Comparison of ENCODE assay signal across 24 cellular contexts in genomic region chr10:89185658-89186057, GRCh38. TPM values are rescaled to one million over a fixed set of nuclear protein-coding genes. Genes with fewer than 3 reads are reported as not detected.
"Had no signal": no experiment of that assay in that cellular context is flagged by ENCODE, and none has a peak within 500 bp of the region (broad histone marks: within the 10 kb centered on the region; RNA-seq: fewer than 3 reads in every experiment).

No MANE protein-coding gene starts in this region.

- H3K36me3 Mint-ChIP-seq: activated CD4-positive, alpha-beta memory T cell treated with anti-CD3 and anti-CD28 coated beads for 36 hours; activated naive CD8-positive, alpha-beta T cell; naive thymus-derived CD4-positive, alpha-beta T cell; neural progenitor cell had no signal

- H3K4me1 Mint-ChIP-seq: naive thymus-derived CD4-positive, alpha-beta T cell; neural progenitor cell had no signal

- H3K9me3 Mint-ChIP-seq: activated B cell treated with CpG ODN at 0.5 μM for 24 hours; dendritic cell treated with granulocyte-macrophage colony-stimulating factor and Interleukin-4, amounts not matched to agents 40 ng/mL and 50 ng/mL, for 4 days; neural progenitor cell had no signal

- H3K27me3 ChIP-seq: cardiac muscle cell, neural progenitor cell, tibial artery had no signal

- H3K9ac ChIP-seq: neural progenitor cell had no signal

- H3K4me2 ChIP-seq: neural progenitor cell had no signal

- ATAC-seq: foreskin keratinocyte; left ventricle myocardium superior; naive thymus-derived CD4-positive, alpha-beta T cell; stimulated activated naive CD8-positive, alpha-beta T cell treated with anti-CD3 and anti-CD28 coated beads, Interleukin-15, Interleukin-2, amounts not matched to agents 100 U/mL and 50 U/mL, for 24 hours had no signal

- H3K4me3 Mint-ChIP-seq: activated B cell treated with CpG ODN at 0.5 μM for 24 hours; activated CD4-positive, alpha-beta memory T cell treated with anti-CD3 and anti-CD28 coated beads for 36 hours; activated naive CD8-positive, alpha-beta T cell; activated T-helper 1 cell treated with anti-CD3 and anti-CD28 coated beads, Interleukin-12 subunit alpha, Interleukin-12 subunit beta, Interleukin-2, Interleukin-4 antibody, amounts not matched to agents 30 ng/mL and 10 ng/mL and 1 ng/mL, durations not matched to agents 14 hours and 24 hours and 36 hours; dendritic cell treated with granulocyte-macrophage colony-stimulating factor and Interleukin-4, amounts not matched to agents 40 ng/mL and 50 ng/mL, for 4 days; naive thymus-derived CD4-positive, alpha-beta T cell; neural progenitor cell had no signal

- FAIRE-seq: islet of Langerhans had no signal

- H2AFZ ChIP-seq: neural progenitor cell had no signal

- H3K27ac Mint-ChIP-seq: activated B cell treated with CpG ODN at 0.5 μM for 24 hours; activated CD4-positive, alpha-beta memory T cell treated with anti-CD3 and anti-CD28 coated beads for 36 hours; activated naive CD8-positive, alpha-beta T cell; activated T-helper 1 cell treated with anti-CD3 and anti-CD28 coated beads, Interleukin-12 subunit alpha, Interleukin-12 subunit beta, Interleukin-2, Interleukin-4 antibody, amounts not matched to agents 30 ng/mL and 10 ng/mL and 1 ng/mL, durations not matched to agents 14 hours and 24 hours and 36 hours; dendritic cell treated with granulocyte-macrophage colony-stimulating factor and Interleukin-4, amounts not matched to agents 40 ng/mL and 50 ng/mL, for 4 days; naive thymus-derived CD4-positive, alpha-beta T cell; neural progenitor cell; progenitor cell of endocrine pancreas had no signal

- H3K36me3 ChIP-seq: cardiac muscle cell, neural progenitor cell, tibial artery had no signal

- H3K4me1 ChIP-seq: foreskin keratinocyte, neural progenitor cell, tibial artery had no signal

- H3K27ac ChIP-seq: cardiac muscle cell, foreskin keratinocyte, neural progenitor cell, tibial artery had no signal

- H3K9me3 ChIP-seq: tibial artery had no signal

- DNase-seq: activated B cell treated with CpG ODN at 0.5 μM for 24 hours; activated CD4-positive, alpha-beta memory T cell treated with anti-CD3 and anti-CD28 coated beads for 36 hours; activated CD4-positive, alpha-beta T cell treated with anti-CD3 and anti-CD28 coated beads for 4 hours; activated gamma-delta T cell treated with Interleukin-2 at 50 U/mL for 16 hours; activated T-cell treated with anti-CD3 and anti-CD28 coated beads for 4 hours; effector memory CD4-positive, alpha-beta T cell; foreskin keratinocyte; glutamatergic neuron; hippocampal formation; left ventricle myocardium superior; naive thymus-derived CD4-positive, alpha-beta T cell; stimulated activated CD4-positive, alpha-beta T cell treated with anti-CD3 and anti-CD28 coated beads, Interleukin-2, amount 100 ng/mL, for 24 hours; stimulated activated naive CD8-positive, alpha-beta T cell treated with anti-CD3 and anti-CD28 coated beads, Interleukin-15, Interleukin-2, amounts not matched to agents 100 U/mL and 50 U/mL, for 24 hours; substantia nigra; T-helper 9 cell; tibial artery had no signal

- H3K4me3 ChIP-seq: cardiac muscle cell, neural progenitor cell, tibial artery had no signal

RNA-seq across cellular contexts. Expression of gene CH25H, which starts 21.5 kb away (rescaled TPM):
- total RNA-seq: activated B cell treated with CpG ODN at 0.5 μM for 24 hours; activated T-helper 1 cell treated with anti-CD3 and anti-CD28 coated beads, Interleukin-12 subunit alpha, Interleukin-12 subunit beta, Interleukin-2, Interleukin-4 antibody, amounts not matched to agents 30 ng/mL and 10 ng/mL and 1 ng/mL, durations not matched to agents 14 hours and 24 hours and 36 hours; cardiac muscle cell; chondrocyte; foreskin keratinocyte; progenitor cell of endocrine pancreas had no signal
